1 cellular context compared by ENCODE assay signal in the genomic region with DNA sequence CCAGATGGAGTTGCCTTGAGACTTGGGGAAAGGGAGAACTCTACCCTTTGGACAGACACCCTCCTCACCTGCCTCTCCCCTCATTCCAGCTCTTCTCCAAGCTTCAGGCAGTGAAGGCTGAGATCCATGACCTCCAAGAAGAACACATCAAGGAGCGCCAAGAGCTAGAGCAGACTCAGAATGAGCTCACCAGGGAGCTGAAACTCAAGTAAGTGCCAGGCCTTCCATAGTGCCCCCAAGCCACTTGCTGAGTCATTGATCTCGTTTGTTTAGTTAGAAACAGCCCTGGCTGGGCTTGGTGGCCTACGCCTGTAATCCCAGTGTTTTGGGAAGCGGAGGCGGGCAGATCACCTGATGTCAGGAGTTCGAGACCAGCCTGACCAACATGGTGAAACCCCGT.
TF ChIP-seq lines count a peak whose summit lies in the region.

No MANE protein-coding gene starts in this region.

TF ChIP-seq in GM23338, 12 proteins besides CTCF, POLR2A, EP300 and RAD21 (continued from another document):
- TF ChIP-seq, protein P1, sequence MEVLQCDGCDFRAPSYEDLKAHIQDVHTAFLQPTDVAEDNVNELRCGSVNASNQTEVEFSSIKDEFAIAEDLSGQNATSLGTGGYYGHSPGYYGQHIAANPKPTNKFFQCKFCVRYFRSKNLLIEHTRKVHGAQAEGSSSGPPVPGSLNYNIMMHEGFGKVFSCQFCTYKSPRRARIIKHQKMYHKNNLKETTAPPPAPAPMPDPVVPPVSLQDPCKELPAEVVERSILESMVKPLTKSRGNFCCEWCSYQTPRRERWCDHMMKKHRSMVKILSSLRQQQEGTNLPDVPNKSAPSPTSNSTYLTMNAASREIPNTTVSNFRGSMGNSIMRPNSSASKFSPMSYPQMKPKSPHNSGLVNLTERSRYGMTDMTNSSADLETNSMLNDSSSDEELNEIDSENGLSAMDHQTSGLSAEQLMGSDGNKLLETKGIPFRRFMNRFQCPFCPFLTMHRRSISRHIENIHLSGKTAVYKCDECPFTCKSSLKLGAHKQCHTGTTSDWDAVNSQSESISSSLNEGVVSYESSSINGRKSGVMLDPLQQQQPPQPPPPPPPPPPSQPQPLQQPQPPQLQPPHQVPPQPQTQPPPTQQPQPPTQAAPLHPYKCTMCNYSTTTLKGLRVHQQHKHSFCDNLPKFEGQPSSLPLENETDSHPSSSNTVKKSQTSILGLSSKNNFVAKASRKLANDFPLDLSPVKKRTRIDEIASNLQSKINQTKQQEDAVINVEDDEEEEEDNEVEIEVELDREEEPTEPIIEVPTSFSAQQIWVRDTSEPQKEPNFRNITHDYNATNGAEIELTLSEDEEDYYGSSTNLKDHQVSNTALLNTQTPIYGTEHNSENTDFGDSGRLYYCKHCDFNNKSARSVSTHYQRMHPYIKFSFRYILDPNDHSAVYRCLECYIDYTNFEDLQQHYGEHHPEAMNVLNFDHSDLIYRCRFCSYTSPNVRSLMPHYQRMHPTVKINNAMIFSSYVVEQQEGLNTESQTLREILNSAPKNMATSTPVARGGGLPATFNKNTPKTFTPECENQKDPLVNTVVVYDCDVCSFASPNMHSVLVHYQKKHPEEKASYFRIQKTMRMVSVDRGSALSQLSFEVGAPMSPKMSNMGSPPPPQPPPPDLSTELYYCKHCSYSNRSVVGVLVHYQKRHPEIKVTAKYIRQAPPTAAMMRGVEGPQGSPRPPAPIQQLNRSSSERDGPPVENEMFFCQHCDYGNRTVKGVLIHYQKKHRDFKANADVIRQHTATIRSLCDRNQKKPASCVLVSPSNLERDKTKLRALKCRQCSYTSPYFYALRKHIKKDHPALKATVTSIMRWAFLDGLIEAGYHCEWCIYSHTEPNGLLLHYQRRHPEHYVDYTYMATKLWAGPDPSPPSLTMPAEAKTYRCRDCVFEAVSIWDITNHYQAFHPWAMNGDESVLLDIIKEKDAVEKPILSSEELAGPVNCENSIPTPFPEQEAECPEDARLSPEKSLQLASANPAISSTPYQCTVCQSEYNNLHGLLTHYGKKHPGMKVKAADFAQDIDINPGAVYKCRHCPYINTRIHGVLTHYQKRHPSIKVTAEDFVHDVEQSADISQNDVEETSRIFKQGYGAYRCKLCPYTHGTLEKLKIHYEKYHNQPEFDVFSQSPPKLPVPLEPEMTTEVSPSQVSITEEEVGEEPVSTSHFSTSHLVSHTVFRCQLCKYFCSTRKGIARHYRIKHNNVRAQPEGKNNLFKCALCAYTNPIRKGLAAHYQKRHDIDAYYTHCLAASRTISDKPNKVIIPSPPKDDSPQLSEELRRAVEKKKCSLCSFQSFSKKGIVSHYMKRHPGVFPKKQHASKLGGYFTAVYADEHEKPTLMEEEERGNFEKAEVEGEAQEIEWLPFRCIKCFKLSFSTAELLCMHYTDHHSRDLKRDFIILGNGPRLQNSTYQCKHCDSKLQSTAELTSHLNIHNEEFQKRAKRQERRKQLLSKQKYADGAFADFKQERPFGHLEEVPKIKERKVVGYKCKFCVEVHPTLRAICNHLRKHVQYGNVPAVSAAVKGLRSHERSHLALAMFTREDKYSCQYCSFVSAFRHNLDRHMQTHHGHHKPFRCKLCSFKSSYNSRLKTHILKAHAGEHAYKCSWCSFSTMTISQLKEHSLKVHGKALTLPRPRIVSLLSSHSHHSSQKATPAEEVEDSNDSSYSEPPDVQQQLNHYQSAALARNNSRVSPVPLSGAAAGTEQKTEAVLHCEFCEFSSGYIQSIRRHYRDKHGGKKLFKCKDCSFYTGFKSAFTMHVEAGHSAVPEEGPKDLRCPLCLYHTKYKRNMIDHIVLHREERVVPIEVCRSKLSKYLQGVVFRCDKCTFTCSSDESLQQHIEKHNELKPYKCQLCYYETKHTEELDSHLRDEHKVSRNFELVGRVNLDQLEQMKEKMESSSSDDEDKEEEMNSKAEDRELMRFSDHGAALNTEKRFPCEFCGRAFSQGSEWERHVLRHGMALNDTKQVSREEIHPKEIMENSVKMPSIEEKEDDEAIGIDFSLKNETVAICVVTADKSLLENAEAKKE (CRISPR knock-in tag; IDR thresholded peaks at IDR 0.05) = no peak
- TF ChIP-seq JUNB (IDR thresholded peaks at IDR 0.05; ENCODE audit: unreplicated experiment) (no peak), STAT1 (IDR thresholded peaks at IDR 0.05; ENCODE audit: unreplicated experiment) (no peak), EZH2 (IDR thresholded peaks at IDR 0.05; ENCODE audit: low read depth, unreplicated experiment) (no peak), POLR2AphosphoS5 (IDR thresholded peaks at IDR 0.05; ENCODE audit: low read depth) (no peak), CREB1 (CRISPR knock-in tag; IDR thresholded peaks at IDR 0.05; ENCODE audit: low read depth) (no peak), NANOG (IDR thresholded peaks at IDR 0.05; ENCODE audit: borderline replicate concordance) (no peak), ZNF331 (CRISPR knock-in tag; IDR thresholded peaks at IDR 0.05; ENCODE audit: low read depth) (no peak), ZNF114 (CRISPR knock-in tag; IDR thresholded peaks at IDR 0.05) (no peak), EZH2phosphoT487 (IDR thresholded peaks at IDR 0.05; ENCODE audit: unreplicated experiment) (no peak)
- TF ChIP-seq, protein P2, sequence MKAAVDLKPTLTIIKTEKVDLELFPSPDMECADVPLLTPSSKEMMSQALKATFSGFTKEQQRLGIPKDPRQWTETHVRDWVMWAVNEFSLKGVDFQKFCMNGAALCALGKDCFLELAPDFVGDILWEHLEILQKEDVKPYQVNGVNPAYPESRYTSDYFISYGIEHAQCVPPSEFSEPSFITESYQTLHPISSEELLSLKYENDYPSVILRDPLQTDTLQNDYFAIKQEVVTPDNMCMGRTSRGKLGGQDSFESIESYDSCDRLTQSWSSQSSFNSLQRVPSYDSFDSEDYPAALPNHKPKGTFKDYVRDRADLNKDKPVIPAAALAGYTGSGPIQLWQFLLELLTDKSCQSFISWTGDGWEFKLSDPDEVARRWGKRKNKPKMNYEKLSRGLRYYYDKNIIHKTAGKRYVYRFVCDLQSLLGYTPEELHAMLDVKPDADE (IDR thresholded peaks at IDR 0.05) = no peak
